10 cellular contexts compared by ENCODE assay signal in the genomic region with DNA sequence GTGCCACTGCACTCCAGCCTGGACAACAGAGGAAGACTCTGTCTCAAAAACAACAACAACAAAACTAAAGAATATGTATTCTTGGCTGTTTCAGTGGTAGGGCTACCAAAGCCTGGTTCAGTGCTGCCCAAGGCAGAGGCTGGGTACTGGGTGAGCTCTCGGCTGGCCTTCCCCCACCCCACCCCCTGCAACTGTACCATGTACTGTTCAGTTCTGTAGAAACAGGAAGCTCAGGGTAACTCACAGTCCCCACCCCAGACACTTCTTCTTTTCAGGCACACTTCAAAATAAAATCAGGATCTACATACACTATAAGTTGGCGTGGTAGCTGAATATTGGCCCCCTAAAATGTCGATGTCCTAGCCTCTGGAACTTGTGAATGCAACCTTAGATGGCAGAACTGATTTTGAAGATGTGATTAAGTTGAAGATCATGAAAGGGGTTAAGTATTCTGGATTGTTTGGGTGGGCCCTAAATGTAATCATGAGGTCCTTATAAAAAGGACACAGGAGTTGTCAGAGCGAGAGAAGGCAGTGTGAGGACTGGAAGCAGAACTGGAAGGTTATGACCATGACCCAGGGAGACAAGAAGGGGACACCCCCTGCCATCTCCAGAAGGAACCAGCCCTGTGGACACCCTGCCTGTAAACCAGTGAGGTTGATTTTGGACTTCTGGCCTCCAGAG. TPM values are rescaled to one million over a fixed set of nuclear protein-coding genes. Genes with fewer than 3 reads are reported as not detected.
DNase-seq lines count a peak whose midpoint lies in the region; ATAC-seq and TF ChIP-seq lines count a peak whose summit lies in the region.
"Had no signal": no experiment of that assay in that cellular context is flagged by ENCODE, and none has a peak within 500 bp of the region (broad histone marks: within the 10 kb centered on the region; RNA-seq: fewer than 3 reads in every experiment).

No MANE protein-coding gene starts in this region.

- DNase-seq in Peyer's patch (peak in 2 of 3 donors; percentile 68 to 76), heart right ventricle (peak in 1 of 2 donors; percentile 28), gastrocnemius medialis (peak; percentile 20 to 42), DMS153 treated with DMSO at 0.1 percent for 48 hours (lab: John Stamatoyannopoulos, UW; ENCODE audit: unreplicated experiment) (no peak), PC-9 (no peak), epidermal melanocyte (ENCODE audit: insufficient read length, low spot score) (no peak)
- DNase-seq in stimulated activated naive CD8-positive, alpha-beta T cell treated with anti-CD3 and anti-CD28 coated beads, Interleukin-15, amount 100 ng/mL, for 72 hours, result no peak
- DNase-seq: foreskin melanocyte, NCI-H187 had no signal

- H3F3A ChIP-seq in PC-9 (ENCODE audit: insufficient read depth, low read depth), result no peaks in the 10 kb centered on the region

- BruUV-seq in PC-9 (replicated peaks; lab: Mats Ljungman, UMichigan), result no TSS peak

- WGBS in heart right ventricle, 2 donors, result 83 to 88% methylated on average over 4 of the region's 4 CpGs

- no peak overlapping the region for H3K4me3 ChIP-seq in Peyer's patch
- H3K4me3 ChIP-seq in heart right ventricle, result no peak overlapping the region
- H3K4me3 ChIP-seq in gastrocnemius medialis, result no peak overlapping the region
- no peak overlapping the region for H3K4me3 ChIP-seq in PC-9

- H3K79me2 ChIP-seq in PC-9 (ENCODE audit: low read depth), result no peaks in the 10 kb centered on the region

- H3K4me2 ChIP-seq in PC-9, result no peak overlapping the region

- H3K9me2 ChIP-seq in PC-9 (ENCODE audit: insufficient read depth), result no peaks in the 10 kb centered on the region

- H3K4me1 ChIP-seq in Peyer's patch (peaks cover 0 to 6% (median 0%) of the 10 kb centered on the region in 4 donors), heart right ventricle (peaks cover 0 to 54% (median 0%) of the 10 kb centered on the region in 9 donors), gastrocnemius medialis (no peaks in the 10 kb centered on the region), PC-9 (replicated peaks; ENCODE audit: insufficient read depth) (no peaks in the 10 kb centered on the region)

- peaks cover 16% of the 10 kb centered on the region for H3K27me3 Mint-ChIP-seq in stimulated activated naive CD8-positive, alpha-beta T cell treated with anti-CD3 and anti-CD28 coated beads, Interleukin-15, amount 100 ng/mL, for 72 hours

- no peak for TF ChIP-seq POLR2A in Peyer's patch (IDR thresholded peaks at IDR 0.05)
- no peak for TF ChIP-seq POLR2A in gastrocnemius medialis (IDR thresholded peaks at IDR 0.05)

- POLR2A ChIA-PET in PC-9 (lab: Charles Lee; ENCODE audit: unreplicated experiment), result no interaction called here

- peaks cover 10% of the 10 kb centered on the region for H3K4me1 Mint-ChIP-seq in stimulated activated naive CD8-positive, alpha-beta T cell treated with anti-CD3 and anti-CD28 coated beads, Interleukin-15, amount 100 ng/mL, for 72 hours

- peak overlapping the region in 1 of 2 donors; percentile 54 for H3K27ac Mint-ChIP-seq in stimulated activated naive CD8-positive, alpha-beta T cell treated with anti-CD3 and anti-CD28 coated beads, Interleukin-15, amount 100 ng/mL, for 72 hours

- no peak overlapping the region for H3K4me3 Mint-ChIP-seq in stimulated activated naive CD8-positive, alpha-beta T cell treated with anti-CD3 and anti-CD28 coated beads, Interleukin-15, amount 100 ng/mL, for 72 hours

- no peaks in the 10 kb centered on the region for H3K9me3 ChIP-seq in Peyer's patch
- H3K9me3 ChIP-seq in heart right ventricle, result peaks cover 0 to 15% (median 0%) of the 10 kb centered on the region in 11 donors
- peaks cover 0 to 7% (median 0%) of the 10 kb centered on the region in 3 donors for H3K9me3 ChIP-seq in gastrocnemius medialis
- H3K9me3 ChIP-seq in PC-9 (ENCODE audit: insufficient read depth, low read depth), result no peaks in the 10 kb centered on the region

- H3K27me3 ChIP-seq in Peyer's patch, result no peaks in the 10 kb centered on the region
- H3K27me3 ChIP-seq in heart right ventricle, result no peaks in the 10 kb centered on the region
- H3K27me3 ChIP-seq in gastrocnemius medialis, result no peaks in the 10 kb centered on the region
- 0 out of 2 replicates have a peak, but pooled peaks cover 20% of the 10 kb centered on the region for H3K27me3 ChIP-seq in PC-9 (ENCODE audit: insufficient read depth, low read depth)

- ATAC-seq in GM18502 (IDR thresholded peaks at IDR 0.05; ENCODE audit: poor library complexity, unreplicated experiment) (peak; percentile 46), heart right ventricle (peak; percentile 37 to 93 (median 74)), gastrocnemius medialis (no peak)
- ATAC-seq in stimulated activated naive CD8-positive, alpha-beta T cell treated with anti-CD3 and anti-CD28 coated beads, Interleukin-15, amount 100 ng/mL, for 72 hours, result no peak

- H4K20me1 ChIP-seq in PC-9 (ENCODE audit: insufficient read depth), result no peaks in the 10 kb centered on the region

- H3K36me3 ChIP-seq in Peyer's patch (no peaks in the 10 kb centered on the region), heart right ventricle (no peaks in the 10 kb centered on the region), gastrocnemius medialis (no peaks in the 10 kb centered on the region), PC-9 (ENCODE audit: low read depth) (no peaks in the 10 kb centered on the region)

- peak overlapping the region; percentile 1 to 44 (median 10) for H3K27ac ChIP-seq in Peyer's patch
- peak overlapping the region in 1 of 10 donors; percentile 80 for H3K27ac ChIP-seq in heart right ventricle
- no peak overlapping the region for H3K27ac ChIP-seq in gastrocnemius medialis
- H3K27ac ChIP-seq in PC-9, result no peak overlapping the region

- in situ Hi-C loops in gastrocnemius medialis (cut with MboI; ENCODE audit: low sequenced_read_pairs in 4 of 4), result no loop called here

- intact Hi-C loops in heart right ventricle (cut with DNase I), result no loop called here
- intact Hi-C loops in gastrocnemius medialis (cut with DNase I; ENCODE audit: low total_unique reads), result no loop called here
- intact Hi-C loops in PC-9 (cut with micrococcal nuclease; ENCODE audit: unreplicated experiment), result no loop called here

- no peak overlapping the region; the same call in 1 of the 2 replicates for H2AFZ ChIP-seq in PC-9

- peaks cover 16 to 19% of the 10 kb centered on the region in 2 donors for H3K9me3 Mint-ChIP-seq in stimulated activated naive CD8-positive, alpha-beta T cell treated with anti-CD3 and anti-CD28 coated beads, Interleukin-15, amount 100 ng/mL, for 72 hours

- no peak for TF ChIP-seq CTCF in Peyer's patch (IDR thresholded peaks at IDR 0.05)
- TF ChIP-seq CTCF in heart right ventricle (IDR thresholded peaks at IDR 0.05), result no peak
- no peak for TF ChIP-seq CTCF in gastrocnemius medialis (IDR thresholded peaks at IDR 0.05 in 4 of 5, conservative IDR thresholded peaks at IDR 0.05 in 1 of 5)
- TF ChIP-seq CTCF in PC-9 (conservative IDR thresholded peaks at IDR 0.05), result no peak

- CTCF ChIA-PET in PC-9 (lab: Charles Lee), result no interaction called here

RNA-seq across cellular contexts. Expression of a gene that starts 31.2 kb away (rescaled TPM):
- total RNA-seq in Peyer's patch (100 to 1,000 TPM in 1 of 4 donors, 10 to 100 TPM in 3; 11.2 to 227 (median 33.9) TPM), heart right ventricle (10 to 100 TPM in 1 of 10 donors, 1 to 10 TPM in 9; 1.7 to 17.7 (median 3.7) TPM), gastrocnemius medialis (1 to 10 TPM in 3 of 4 donors, under 1 TPM in 1; 0.41 to 5.2 (median 3.3) TPM), PC-9 (2021) (0.58 and 2.2 TPM in 2 replicates)
- polyA plus RNA-seq in heart right ventricle, result 1 to 10 TPM; 2.5 to 4.8 TPM

Comparison
In these comparisons a context has a peak if more than half of its experiments do, and no peak if none do; other contexts are left out.
1. ATAC-seq: peak in GM18502 (single experiment) and heart right ventricle (8 of 8); none in gastrocnemius medialis (0 of 2) and stimulated activated naive CD8-positive, alpha-beta T cell treated with anti-CD3 and anti-CD28 coated beads, Interleukin-15, amount 100 ng/mL, for 72 hours (single experiment).
2. DNase-seq: peak in Peyer's patch (2 of 3) and gastrocnemius medialis (2 of 2); none in DMS153 treated with DMSO at 0.1 percent for 48 hours (single experiment), PC-9 (0 of 2), epidermal melanocyte (single experiment) and stimulated activated naive CD8-positive, alpha-beta T cell treated with anti-CD3 and anti-CD28 coated beads, Interleukin-15, amount 100 ng/mL, for 72 hours (0 of 2).
3. H3K27ac ChIP-seq: peak in Peyer's patch (4 of 4); none in gastrocnemius medialis (0 of 4) and PC-9 (single experiment).